9 cellular contexts compared by ENCODE assay signal in the genomic region with DNA sequence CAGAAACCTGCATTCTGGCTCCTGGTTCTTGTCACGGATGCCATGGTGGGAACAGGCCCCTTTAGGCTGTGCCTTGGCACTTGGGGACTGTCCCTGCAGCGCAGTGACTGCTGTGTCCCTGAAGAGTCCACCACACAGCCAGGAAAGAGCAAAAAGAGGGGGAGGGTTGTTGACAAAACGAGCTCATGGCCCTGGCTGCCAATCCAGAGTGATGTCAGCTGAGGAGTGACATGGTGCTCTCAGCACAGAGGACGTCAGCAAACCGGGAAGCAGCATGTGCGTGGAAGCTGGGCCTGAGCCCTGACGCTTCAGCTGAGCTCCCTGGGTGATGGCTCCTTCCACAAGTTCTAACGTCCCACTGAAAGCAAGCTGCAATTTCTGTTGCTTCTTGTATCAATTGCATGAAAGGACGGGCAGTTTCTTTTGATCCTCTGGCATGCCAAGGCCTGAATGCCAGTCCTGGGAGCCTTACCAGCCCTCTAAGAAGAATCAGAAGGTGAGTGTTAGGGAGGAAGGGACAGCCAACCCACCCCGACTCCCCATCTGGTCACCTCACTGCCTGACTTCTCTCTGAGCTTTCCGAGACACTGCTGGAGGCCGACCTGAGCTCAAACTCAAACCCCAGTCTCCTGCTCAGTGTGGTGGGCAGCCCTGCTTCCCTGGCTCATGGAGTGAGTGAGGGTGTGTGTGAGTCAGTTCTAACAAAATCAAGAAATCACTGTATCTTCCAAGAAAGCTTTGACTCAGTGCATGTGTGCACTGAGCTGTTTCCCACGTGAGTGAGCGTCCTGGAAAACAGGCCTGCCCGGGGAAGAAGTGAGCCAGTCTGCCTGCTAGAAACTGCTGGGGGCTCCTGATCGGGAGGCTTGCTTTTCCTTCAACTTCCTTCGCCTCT. TPM values are rescaled to one million over a fixed set of nuclear protein-coding genes. Genes with fewer than 3 reads are reported as not detected.
DNase-seq lines count a peak whose midpoint lies in the region; ATAC-seq and TF ChIP-seq lines count a peak whose summit lies in the region.
"Had no signal": no experiment of that assay in that cellular context is flagged by ENCODE, and none has a peak within 500 bp of the region (broad histone marks: within the 10 kb centered on the region; RNA-seq: fewer than 3 reads in every experiment).

No MANE protein-coding gene starts in this region.

- no peaks in the 10 kb centered on the region for H3K9me3 Mint-ChIP-seq in progenitor cell of endocrine pancreas (ENCODE audit: low read depth)
- H3K9me3 Mint-ChIP-seq in activated T-cell treated with anti-CD3 and anti-CD28 coated beads, Interleukin-2, amount 50 U/mL, for 24 hours: no peaks in the 10 kb centered on the region

- TF ChIP-seq CTCF in dorsolateral prefrontal cortex (IDR thresholded peaks at IDR 0.05 in 54 of 56, conservative IDR thresholded peaks at IDR 0.05 in 2 of 56; ENCODE audit: low read depth in 1 of 56, partially characterized antibody in 56 of 56) (no peak), progenitor cell of endocrine pancreas (IDR thresholded peaks at IDR 0.05; ENCODE audit: unreplicated experiment) (no peak)

- H3K4me3 Mint-ChIP-seq in progenitor cell of endocrine pancreas (ENCODE audit: low read depth): no peak overlapping the region
- H3K4me3 Mint-ChIP-seq in activated T-cell treated with anti-CD3 and anti-CD28 coated beads, Interleukin-2, amount 50 U/mL, for 24 hours: no peak overlapping the region

- H3K27ac ChIP-seq in dorsolateral prefrontal cortex: peak overlapping the region in 54 of 59 donors; percentile 9 to 85 (median 70)

- no peaks in the 10 kb centered on the region for H3K27me3 ChIP-seq in dorsolateral prefrontal cortex

- no peaks in the 10 kb centered on the region for H3K4me1 Mint-ChIP-seq in progenitor cell of endocrine pancreas (ENCODE audit: low read depth)
- peaks cover 8% of the 10 kb centered on the region for H3K4me1 Mint-ChIP-seq in activated T-cell treated with anti-CD3 and anti-CD28 coated beads, Interleukin-2, amount 50 U/mL, for 24 hours (ENCODE audit: low read depth)

- H3K27me3 Mint-ChIP-seq in progenitor cell of endocrine pancreas: peaks cover 41% of the 10 kb centered on the region
- peaks cover 33% of the 10 kb centered on the region for H3K27me3 Mint-ChIP-seq in activated T-cell treated with anti-CD3 and anti-CD28 coated beads, Interleukin-2, amount 50 U/mL, for 24 hours

- no peak overlapping the region for H3K27ac Mint-ChIP-seq in progenitor cell of endocrine pancreas
- no peak overlapping the region for H3K27ac Mint-ChIP-seq in activated T-cell treated with anti-CD3 and anti-CD28 coated beads, Interleukin-2, amount 50 U/mL, for 24 hours

- peak overlapping the region in 37 of 59 donors; percentile 1 to 54 (median 39) for H3K4me3 ChIP-seq in dorsolateral prefrontal cortex

- H3K36me3 Mint-ChIP-seq in progenitor cell of endocrine pancreas (ENCODE audit: insufficient read depth): no peaks in the 10 kb centered on the region
- H3K36me3 Mint-ChIP-seq in activated T-cell treated with anti-CD3 and anti-CD28 coated beads, Interleukin-2, amount 50 U/mL, for 24 hours (ENCODE audit: low read depth): no peaks in the 10 kb centered on the region

- peak; percentile 85 for DNase-seq in AG20443 (ENCODE audit: low spot score)
- peak; percentile 6 for DNase-seq in NCI-H2029 treated with DMSO at 0.1 percent for 48 hours (lab: John Stamatoyannopoulos, UW)
- peak in 7 of 10 donors; percentile 34 to 78 (median 60) for DNase-seq in dorsolateral prefrontal cortex
- peak; percentile 85 for DNase-seq in medulla oblongata (ENCODE audit: extremely low spot score)
- DNase-seq in middle frontal gyrus (ENCODE audit: extremely low spot score, low spot score): no peak
- DNase-seq in progenitor cell of endocrine pancreas (ENCODE audit: low spot score, unreplicated experiment): no peak
- DNase-seq in activated T-cell treated with anti-CD3 and anti-CD28 coated beads, Interleukin-2, amount 50 U/mL, for 24 hours: no peak
- DNase-seq: Calu3 had no signal

- intact Hi-C loops in dorsolateral prefrontal cortex (cut with DNase I): no loop called here

- no peak for ATAC-seq in GM21723 (IDR thresholded peaks at IDR 0.05; ENCODE audit: unreplicated experiment)

RNA-seq across cellular contexts. Expression of gene WNT3, which starts 14.7 kb away (rescaled TPM):
- total RNA-seq in dorsolateral prefrontal cortex (10 to 100 TPM in 87 of 120 experiments, 1 to 10 TPM in 33; 4.8 to 43.1 (median 14.3) TPM), progenitor cell of endocrine pancreas (7.2 and 8.1 TPM in 2 replicates)

RNA-seq across cellular contexts. Expression of gene WNT9B, which starts 18.2 kb away (rescaled TPM):
- total RNA-seq in dorsolateral prefrontal cortex (1 to 10 TPM in 101 of 120 experiments, under 1 TPM in 18, not detected in 1; 0.32 to 4.6 (median 1.9) TPM), progenitor cell of endocrine pancreas (0.98 and 2.4 TPM in 2 replicates)
- total RNA-seq: Calu3 had no signal

Comparison
In these comparisons a context has a peak if more than half of its experiments do, and no peak if none do; other contexts are left out.
1. DNase-seq: peak in AG20443 (single experiment), NCI-H2029 treated with DMSO at 0.1 percent for 48 hours (single experiment), dorsolateral prefrontal cortex (7 of 10) and medulla oblongata (single experiment); none in middle frontal gyrus (single experiment), progenitor cell of endocrine pancreas (single experiment) and activated T-cell treated with anti-CD3 and anti-CD28 coated beads, Interleukin-2, amount 50 U/mL, for 24 hours (single experiment).